In genomic region chr11:130427581-130428211, GRCh38 we compare ENCODE assay signal across 10 cellular contexts. TPM values are rescaled to one million over a fixed set of nuclear protein-coding genes. Genes with fewer than 3 reads are reported as not detected.
A peak's percentile ranks its signal among the peaks of the same experiment; 100 is the strongest.
DNase-seq lines count a peak whose midpoint lies in the region; ATAC-seq and TF ChIP-seq lines count a peak whose summit lies in the region.
"Had no signal": no experiment of that assay in that cellular context is flagged by ENCODE, and none has a peak within 500 bp of the region (broad histone marks: within the 10 kb centered on the region; RNA-seq: fewer than 3 reads in every experiment).

No MANE protein-coding gene starts in this region.

- peak overlapping the region; percentile 84 for H3K4me3 Mint-ChIP-seq in type B pancreatic cell

- H2AFZ ChIP-seq in Karpas-422 (ENCODE audit: low read length): no peak overlapping the region

- H3K4me2 ChIP-seq in Karpas-422 (ENCODE audit: low read depth, low read length, poor library complexity, severe bottlenecking): no peak overlapping the region

- no peaks in the 10 kb centered on the region for H3K79me2 ChIP-seq in Karpas-422 (ENCODE audit: low read length)

- intact Hi-C loops in lower lobe of right lung (cut with DNase I): no loop called here

- no peaks in the 10 kb centered on the region for H3K36me3 ChIP-seq in lower lobe of right lung
- no peaks in the 10 kb centered on the region for H3K36me3 ChIP-seq in Karpas-422 (ENCODE audit: insufficient read depth, low read length)

- H3K27me3 Mint-ChIP-seq in type B pancreatic cell: peaks cover 72% of the 10 kb centered on the region

- no peak overlapping the region for H3K27ac Mint-ChIP-seq in type B pancreatic cell
- H3K27ac Mint-ChIP-seq: activated CD4-positive, alpha-beta T cell treated with anti-CD3 and anti-CD28 coated beads, Interleukin-2, amount 10 ng/mL, durations not matched to agents 24 days and 14 days had no signal

- no peaks in the 10 kb centered on the region for H3K9me2 ChIP-seq in Karpas-422 (replicated peaks; ENCODE audit: insufficient read depth, low read length)

- H3K27ac ChIP-seq in caudate nucleus (ENCODE audit: low read depth, low read length) (no peak overlapping the region), lower lobe of right lung (peak overlapping the region; percentile 75), Karpas-422 (ENCODE audit: low read length) (no peak overlapping the region)
- H3K27ac ChIP-seq: HL-60 had no signal

- no peaks in the 10 kb centered on the region for H4K20me1 ChIP-seq in Karpas-422 (ENCODE audit: insufficient read depth, low read depth, low read length)

- H3K27me3 ChIP-seq in lower lobe of right lung (ENCODE audit: low read depth) (peaks cover 68% of the 10 kb centered on the region), Karpas-422 (ENCODE audit: low read length) (no peaks in the 10 kb centered on the region)

- no peak for TF ChIP-seq CTCF in lower lobe of right lung (IDR thresholded peaks at IDR 0.05)
- peak; percentile 62 for TF ChIP-seq CTCF in type B pancreatic cell (conservative IDR thresholded peaks at IDR 0.05)

- no peak overlapping the region for H3K9ac ChIP-seq in Karpas-422 (ENCODE audit: low read length)

- no peaks in the 10 kb centered on the region for H3K9me3 Mint-ChIP-seq in type B pancreatic cell
- H3K9me3 Mint-ChIP-seq: activated CD4-positive, alpha-beta T cell treated with anti-CD3 and anti-CD28 coated beads, Interleukin-2, amount 10 ng/mL, durations not matched to agents 24 days and 14 days had no signal

- peaks cover 8% of the 10 kb centered on the region for H3K4me1 ChIP-seq in lower lobe of right lung
- H3K4me1 ChIP-seq in Karpas-422 (ENCODE audit: low read length): peaks cover 3% of the 10 kb centered on the region; the same call in 1 of the 2 replicates

- H3K4me3 ChIP-seq in lower lobe of right lung (peak overlapping the region; percentile 54), Karpas-422 (ENCODE audit: low read length) (no peak overlapping the region)

- peaks cover 13% of the 10 kb centered on the region for H3K4me1 Mint-ChIP-seq in type B pancreatic cell (ENCODE audit: unreplicated experiment)

- H3K36me3 Mint-ChIP-seq in type B pancreatic cell: no peaks in the 10 kb centered on the region

- H3K9me3 ChIP-seq in lower lobe of right lung (no peaks in the 10 kb centered on the region), Karpas-422 (ENCODE audit: low read length) (no peaks in the 10 kb centered on the region)

- DNase-seq in activated CD4-positive, alpha-beta T cell treated with anti-CD3 and anti-CD28 coated beads for 48 hours: peak; percentile 18
- no peak for DNase-seq in activated CD4-positive, alpha-beta T cell treated with anti-CD3 and anti-CD28 coated beads, Interleukin-2, amount 50 U/mL, for 48 hours
- DNase-seq in caudate nucleus (lab: John Stamatoyannopoulos, UW) (peak in 36 of 61 donors; percentile 11 to 62 (median 40)), lower lobe of right lung (peak; percentile 42), type B pancreatic cell (ENCODE audit: extremely low spot score, unreplicated experiment) (no peak), Karpas-422 (no peak)
- DNase-seq: activated CD4-positive, alpha-beta T cell treated with anti-CD3 and anti-CD28 coated beads, Interleukin-2, amount 10 ng/mL, durations not matched to agents 24 days and 14 days had no signal

- ATAC-seq in lower lobe of right lung: peak; percentile 8 to 11
- no peak for ATAC-seq in HG03342 (IDR thresholded peaks at IDR 0.05; ENCODE audit: unreplicated experiment)
- ATAC-seq in HG02642 (IDR thresholded peaks at IDR 0.05; ENCODE audit: poor library complexity, unreplicated experiment): no peak

RNA-seq across cellular contexts. Expression of gene ADAMTS8, which starts 0.7 kb away (rescaled TPM):
- 23.0 TPM for total RNA-seq in lower lobe of right lung
- total RNA-seq in type B pancreatic cell (ENCODE audit: low replicate concordance): 0.10 and 4.8 TPM in 2 replicates
- not detected in 2 replicates for total RNA-seq in Karpas-422 (2014; rRNA removed; shearing (Covaris generic); ENCODE audit: low replicate concordance)
- total RNA-seq: activated CD4-positive, alpha-beta T cell treated with anti-CD3 and anti-CD28 coated beads, Interleukin-2, amount 10 ng/mL, durations not matched to agents 24 days and 14 days had no signal

RNA-seq across cellular contexts. Expression of gene ADAMTS15, which starts 20.7 kb away (rescaled TPM):
- total RNA-seq in lower lobe of right lung (8.4 TPM), type B pancreatic cell (ENCODE audit: low replicate concordance) (2.3 and 22.0 TPM in 2 replicates)
- not detected in 2 replicates for total RNA-seq in Karpas-422 (2014; rRNA removed; shearing (Covaris generic); ENCODE audit: low replicate concordance)

Comparison
In these comparisons a context has a peak if more than half of its experiments do, and no peak if none do; other contexts are left out.
1. DNase-seq: peak in activated CD4-positive, alpha-beta T cell treated with anti-CD3 and anti-CD28 coated beads for 48 hours (single experiment), caudate nucleus (36 of 61) and lower lobe of right lung (single experiment); none in activated CD4-positive, alpha-beta T cell treated with anti-CD3 and anti-CD28 coated beads, Interleukin-2, amount 50 U/mL, for 48 hours (0 of 2), type B pancreatic cell (single experiment) and Karpas-422 (single experiment).
2. ATAC-seq: peak in lower lobe of right lung (2 of 2); none in HG03342 (single experiment) and HG02642 (single experiment).